15 cellular contexts compared by ENCODE assay signal in the genomic region with DNA sequence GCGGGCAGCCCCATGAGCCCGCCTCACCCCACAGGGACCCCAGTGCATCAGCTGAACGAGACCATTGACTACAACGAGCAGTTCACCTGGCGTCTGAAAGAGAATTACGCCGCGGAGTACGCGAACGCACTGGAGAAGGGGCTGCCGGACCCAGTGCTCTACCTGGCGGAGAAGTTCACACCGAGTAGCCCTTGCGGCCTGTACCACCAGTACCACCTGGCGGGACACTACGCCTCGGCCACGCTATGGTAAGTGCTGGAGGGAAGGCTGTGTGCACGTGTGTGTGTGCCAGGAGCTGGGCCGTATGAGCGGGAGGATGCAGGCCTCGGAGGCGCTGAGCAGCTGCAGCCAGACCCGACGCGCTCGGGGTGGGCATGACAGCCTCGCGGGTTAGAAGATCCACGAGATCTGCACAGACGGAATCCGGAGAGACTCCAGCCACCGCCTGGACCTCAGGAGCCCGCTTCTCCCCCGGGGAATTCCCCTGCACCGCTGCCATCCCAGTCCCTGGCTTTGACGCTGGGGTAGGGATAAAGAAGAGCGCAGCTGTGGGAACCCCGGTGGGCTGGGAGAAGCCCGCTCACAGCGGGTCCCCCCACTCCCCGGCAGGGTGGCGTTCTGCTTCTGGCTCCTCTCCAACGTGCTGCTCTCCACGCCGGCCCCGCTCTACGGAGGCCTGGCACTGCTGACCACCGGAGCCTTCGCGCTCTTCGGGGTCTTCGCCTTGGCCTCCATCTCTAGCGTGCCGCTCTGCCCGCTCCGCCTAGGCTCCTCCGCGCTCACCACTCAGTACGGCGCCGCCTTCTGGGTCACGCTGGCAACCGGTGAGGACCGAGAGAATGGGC. TPM values are rescaled to one million over a fixed set of nuclear protein-coding genes. Genes with fewer than 3 reads are reported as not detected.
DNase-seq lines count a peak whose midpoint lies in the region; ATAC-seq and TF ChIP-seq lines count a peak whose summit lies in the region.
"Had no signal": no experiment of that assay in that cellular context is flagged by ENCODE, and none has a peak within 500 bp of the region (broad histone marks: within the 10 kb centered on the region; RNA-seq: fewer than 3 reads in every experiment).

No MANE protein-coding gene starts in this region.

- ATAC-seq in GM23338: peak; percentile 7
- ATAC-seq in naive thymus-derived CD8-positive, alpha-beta T cell: peak in 1 of 2 donors; percentile 22
- no peak for ATAC-seq in GM18511 (IDR thresholded peaks at IDR 0.05; ENCODE audit: unreplicated experiment)
- ATAC-seq: SK-N-SH treated with all-trans-retinoic acid at 6 μM for 48 hours had no signal

- no peaks in the 10 kb centered on the region; the same call in 2 of the 3 replicates for H3K36me3 Mint-ChIP-seq in GM23338 (ENCODE audit: low read depth)
- peaks cover 0 to 2% (median 0%) of the 10 kb centered on the region in 3 donors for H3K36me3 Mint-ChIP-seq in naive thymus-derived CD8-positive, alpha-beta T cell

- peaks cover 62% of the 10 kb centered on the region for H3K27me3 ChIP-seq in ACC112 (ENCODE audit: insufficient read depth, low read length)
- peaks cover 92% of the 10 kb centered on the region for H3K27me3 ChIP-seq in GM23338 (ENCODE audit: insufficient read depth)
- peaks cover 58% of the 10 kb centered on the region for H3K27me3 ChIP-seq in effector memory CD4-positive, alpha-beta T cell (replicated peaks; ENCODE audit: control insufficient read depth, insufficient read depth, low read length, poor library complexity, severe bottlenecking)

- no peak overlapping the region for H3K27ac ChIP-seq in ACC112 (ENCODE audit: low read depth, low read length)
- H3K27ac ChIP-seq in GM23338 (ENCODE audit: low read depth): no peak overlapping the region
- no peak overlapping the region for H3K27ac ChIP-seq in effector memory CD4-positive, alpha-beta T cell (ENCODE audit: insufficient read depth, low read length, poor library complexity, severe bottlenecking)
- H3K27ac ChIP-seq: BLaER1, epithelial cell of prostate had no signal

- H3K9me2 ChIP-seq in GM23338 (ENCODE audit: insufficient read depth): no peaks in the 10 kb centered on the region

- peak overlapping the region; percentile 76 for H3K4me2 ChIP-seq in GM23338

- H2AFZ ChIP-seq in ACC112 (ENCODE audit: low read length, unreplicated experiment): no peak overlapping the region
- H2AFZ ChIP-seq in GM23338: peak overlapping the region; percentile 56; the same call in 1 of the 2 replicates

- peaks cover 4% of the 10 kb centered on the region; the same call in 1 of the 2 replicates for H4K20me1 ChIP-seq in GM23338 (replicated peaks; ENCODE audit: insufficient read depth)
- H4K20me1 ChIP-seq: BLaER1 had no signal

- 0 out of 2 replicates have a peak overlapping the region, but pooled peaks have one; percentile 9 for H3K4me3 ChIP-seq in ACC112 (ENCODE audit: low read depth, low read length)
- H3K4me3 ChIP-seq in GM23338: peak overlapping the region; percentile 48
- H3K4me3 ChIP-seq in effector memory CD4-positive, alpha-beta T cell (ENCODE audit: insufficient read depth, low read depth, low read length, poor library complexity, severe bottlenecking): peak overlapping the region; percentile 13
- H3K4me3 ChIP-seq: BLaER1 had no signal

- peaks cover 27% of the 10 kb centered on the region for H3K4me1 Mint-ChIP-seq in GM23338
- peaks cover 27 to 63% (median 52%) of the 10 kb centered on the region in 4 donors for H3K4me1 Mint-ChIP-seq in naive thymus-derived CD8-positive, alpha-beta T cell

- no peaks in the 10 kb centered on the region for H3F3A ChIP-seq in GM23338 (replicated peaks; ENCODE audit: low read depth)

- no peaks in the 10 kb centered on the region for H3K36me3 ChIP-seq in ACC112 (ENCODE audit: insufficient read depth, low read length)
- no peaks in the 10 kb centered on the region for H3K36me3 ChIP-seq in GM23338 (ENCODE audit: insufficient read depth)
- H3K36me3 ChIP-seq in effector memory CD4-positive, alpha-beta T cell (ENCODE audit: control insufficient read depth, insufficient read depth, low read length): no peaks in the 10 kb centered on the region
- H3K36me3 ChIP-seq: BLaER1 had no signal

- peaks cover 12% of the 10 kb centered on the region for H3K9me3 Mint-ChIP-seq in GM23338
- peaks cover 0 to 2% (median 0%) of the 10 kb centered on the region in 9 donors for H3K9me3 Mint-ChIP-seq in naive thymus-derived CD8-positive, alpha-beta T cell

- H3K27ac Mint-ChIP-seq in GM23338: no peak overlapping the region
- no peak overlapping the region for H3K27ac Mint-ChIP-seq in naive thymus-derived CD8-positive, alpha-beta T cell

- H3K4me3 Mint-ChIP-seq in GM23338: peak overlapping the region; percentile 63; the same call in 1 of the 3 replicates
- peak overlapping the region; percentile 68 to 93 (median 87) for H3K4me3 Mint-ChIP-seq in naive thymus-derived CD8-positive, alpha-beta T cell

- POLR2A ChIA-PET in naive thymus-derived CD8-positive, alpha-beta T cell (lab: Charles Lee): no interaction called here

- peak in 1 of 2 experiments; percentile 10; a peak in 1 of 4 replicates for TF ChIP-seq CTCF in GM23338 (conservative IDR thresholded peaks at IDR 0.05; ENCODE audit: low read depth in 2 of 2)

- H3K79me2 ChIP-seq in ACC112 (ENCODE audit: control insufficient read depth, insufficient read depth, low read length, unreplicated experiment): no peaks in the 10 kb centered on the region
- no peaks in the 10 kb centered on the region for H3K79me2 ChIP-seq in GM23338 (replicated peaks; ENCODE audit: insufficient read depth)

- H3K9me3 ChIP-seq in effector memory CD4-positive, alpha-beta T cell (ENCODE audit: control insufficient read depth, low read length): no peaks in the 10 kb centered on the region

- H3K4me1 ChIP-seq in ACC112 (ENCODE audit: control insufficient read depth, insufficient read depth, low read length, unreplicated experiment) (peaks cover 2% of the 10 kb centered on the region), GM23338 (ENCODE audit: insufficient read depth) (peaks cover 40% of the 10 kb centered on the region)
- H3K4me1 ChIP-seq in effector memory CD4-positive, alpha-beta T cell (ENCODE audit: control insufficient read depth, insufficient read depth, low read length, poor library complexity, severe bottlenecking): peaks cover 46% of the 10 kb centered on the region
- H3K4me1 ChIP-seq: BLaER1 had no signal

- peaks cover 78% of the 10 kb centered on the region for H3K27me3 Mint-ChIP-seq in GM23338 (ENCODE audit: insufficient read depth, low read depth, poor library complexity)
- peaks cover 45 to 85% (median 69%) of the 10 kb centered on the region in 5 donors for H3K27me3 Mint-ChIP-seq in naive thymus-derived CD8-positive, alpha-beta T cell

- DNase-seq in GM23338 (ENCODE audit: low spot score) (peak; percentile 56), NCI-H345 treated with DMSO at 0.1 percent for 48 hours (lab: John Stamatoyannopoulos, UW; ENCODE audit: unreplicated experiment) (no peak), OCI-M1 (lab: John Stamatoyannopoulos, UW) (no peak), DMS79 (lab: John Stamatoyannopoulos, UW) (no peak)
- no peak for DNase-seq in effector memory CD4-positive, alpha-beta T cell
- peak in 1 of 10 donors; percentile 21 for DNase-seq in naive thymus-derived CD8-positive, alpha-beta T cell
- DNase-seq: Kasumi-1 had no signal

TF ChIP-seq in GM23338, 12 proteins besides CTCF, POLR2A, EP300 and RAD21 (continues in another document):
- TF ChIP-seq, protein P1, sequence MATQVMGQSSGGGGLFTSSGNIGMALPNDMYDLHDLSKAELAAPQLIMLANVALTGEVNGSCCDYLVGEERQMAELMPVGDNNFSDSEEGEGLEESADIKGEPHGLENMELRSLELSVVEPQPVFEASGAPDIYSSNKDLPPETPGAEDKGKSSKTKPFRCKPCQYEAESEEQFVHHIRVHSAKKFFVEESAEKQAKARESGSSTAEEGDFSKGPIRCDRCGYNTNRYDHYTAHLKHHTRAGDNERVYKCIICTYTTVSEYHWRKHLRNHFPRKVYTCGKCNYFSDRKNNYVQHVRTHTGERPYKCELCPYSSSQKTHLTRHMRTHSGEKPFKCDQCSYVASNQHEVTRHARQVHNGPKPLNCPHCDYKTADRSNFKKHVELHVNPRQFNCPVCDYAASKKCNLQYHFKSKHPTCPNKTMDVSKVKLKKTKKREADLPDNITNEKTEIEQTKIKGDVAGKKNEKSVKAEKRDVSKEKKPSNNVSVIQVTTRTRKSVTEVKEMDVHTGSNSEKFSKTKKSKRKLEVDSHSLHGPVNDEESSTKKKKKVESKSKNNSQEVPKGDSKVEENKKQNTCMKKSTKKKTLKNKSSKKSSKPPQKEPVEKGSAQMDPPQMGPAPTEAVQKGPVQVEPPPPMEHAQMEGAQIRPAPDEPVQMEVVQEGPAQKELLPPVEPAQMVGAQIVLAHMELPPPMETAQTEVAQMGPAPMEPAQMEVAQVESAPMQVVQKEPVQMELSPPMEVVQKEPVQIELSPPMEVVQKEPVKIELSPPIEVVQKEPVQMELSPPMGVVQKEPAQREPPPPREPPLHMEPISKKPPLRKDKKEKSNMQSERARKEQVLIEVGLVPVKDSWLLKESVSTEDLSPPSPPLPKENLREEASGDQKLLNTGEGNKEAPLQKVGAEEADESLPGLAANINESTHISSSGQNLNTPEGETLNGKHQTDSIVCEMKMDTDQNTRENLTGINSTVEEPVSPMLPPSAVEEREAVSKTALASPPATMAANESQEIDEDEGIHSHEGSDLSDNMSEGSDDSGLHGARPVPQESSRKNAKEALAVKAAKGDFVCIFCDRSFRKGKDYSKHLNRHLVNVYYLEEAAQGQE (IDR thresholded peaks at IDR 0.05; ENCODE audit: unreplicated experiment): no peak
- TF ChIP-seq EZH2 (IDR thresholded peaks at IDR 0.05; ENCODE audit: low read depth, unreplicated experiment): peak; percentile 94
- TF ChIP-seq STAT1 (IDR thresholded peaks at IDR 0.05; ENCODE audit: unreplicated experiment): no peak

RNA-seq across cellular contexts. Expression of a gene that starts 2.6 kb away (rescaled TPM):
- not detected in 2 replicates for total RNA-seq in GM23338 (2014; rRNA removed; shearing (Covaris generic))
- not detected in 2 replicates for polyA plus RNA-seq in GM23338 (2016; fragmentation: Nextera tagmentation; extraction: Ambion mirVana)
- not detected for total RNA-seq in naive thymus-derived CD8-positive, alpha-beta T cell
- not detected for polyA plus RNA-seq in naive thymus-derived CD8-positive, alpha-beta T cell
- total RNA-seq: G401, mesenteric fat pad, pulmonary artery endothelial cell had no signal

RNA-seq across cellular contexts. Expression of a gene that starts 2.7 kb away (rescaled TPM):
- total RNA-seq in GM23338 (2014; rRNA removed; shearing (Covaris generic)): not detected in 2 replicates
- polyA plus RNA-seq in GM23338 (2016; fragmentation: Nextera tagmentation; extraction: Ambion mirVana): not detected in 2 replicates
- total RNA-seq in naive thymus-derived CD8-positive, alpha-beta T cell: not detected
- not detected for polyA plus RNA-seq in naive thymus-derived CD8-positive, alpha-beta T cell
- total RNA-seq: G401, pulmonary artery endothelial cell had no signal

RNA-seq across cellular contexts. Expression of a gene that starts 13.0 kb away (rescaled TPM):
- not detected in 2 replicates for total RNA-seq in GM23338 (2014; rRNA removed; shearing (Covaris generic))
- polyA plus RNA-seq in GM23338 (2016; fragmentation: Nextera tagmentation; extraction: Ambion mirVana): not detected in 2 replicates
- total RNA-seq in naive thymus-derived CD8-positive, alpha-beta T cell: under 1 TPM; 0.77 to 0.81 TPM
- polyA plus RNA-seq in naive thymus-derived CD8-positive, alpha-beta T cell: under 1 TPM in 1 of 3 donors, not detected in 2; 0.26 TPM
- total RNA-seq: G401, pulmonary artery endothelial cell had no signal

RNA-seq across cellular contexts. Expression of a gene that starts 13.1 kb away (rescaled TPM):
- 0.69 and 2.1 TPM in 2 replicates for total RNA-seq in GM23338 (2014; rRNA removed; shearing (Covaris generic))
- 0.66 and 0.73 TPM in 2 replicates for polyA plus RNA-seq in GM23338 (2016; fragmentation: Nextera tagmentation; extraction: Ambion mirVana)
- total RNA-seq in naive thymus-derived CD8-positive, alpha-beta T cell: not detected
- polyA plus RNA-seq in naive thymus-derived CD8-positive, alpha-beta T cell: 1 to 10 TPM in 1 of 3 donors, under 1 TPM in 2; 0.35 to 3.7 (median 0.40) TPM
- total RNA-seq: G401, pulmonary artery endothelial cell had no signal
